Comparison of ENCODE assay signal across 8 cellular contexts in genomic region chr12:52033506-52034258, GRCh38. TPM values are rescaled to one million over a fixed set of nuclear protein-coding genes. Genes with fewer than 3 reads are reported as not detected.
A peak's percentile ranks its signal among the peaks of the same experiment; 100 is the strongest.
DNase-seq lines count a peak whose midpoint lies in the region; ATAC-seq, FAIRE-seq and TF ChIP-seq lines count a peak whose summit lies in the region.

No MANE protein-coding gene starts in this region.

- peak overlapping the region; percentile 84 for H3K27ac Mint-ChIP-seq in activated CD4-positive, alpha-beta T cell treated with anti-CD3 and anti-CD28 coated beads for 36 hours

- H3K9me1 ChIP-seq in K562 (ENCODE audit: control insufficient read depth, insufficient read depth, low read length) = no peaks in the 10 kb centered on the region

- in situ Hi-C loops in K562 (cut with MboI) = no loop called here
- in situ Hi-C loops in GM13977 (cut with MboI; ENCODE audit: low pct_unique_long_range_greater_than_20kb, low sequenced_read_pairs, unreplicated experiment) = loop anchor here (10.0 kb wide), 1 partner anchor 51 kb away; no protein-coding TSS in a partner anchor

- H3K4me1 Mint-ChIP-seq in activated CD4-positive, alpha-beta T cell treated with anti-CD3 and anti-CD28 coated beads for 36 hours = peaks cover 48% of the 10 kb centered on the region

- TSS peak; percentile 92 for BruUV-seq in K562 (replicated peaks; lab: Mats Ljungman, UMichigan)

- POLR2A ChIA-PET in activated CD4-positive, alpha-beta T cell treated with anti-CD3 and anti-CD28 coated beads for 36 hours (lab: Charles Lee) = interaction anchor here (0.7 to 1.7 kb wide), 4 partner anchors 17 to 36 kb away, joined by 3 to 12 read pairs (median 6); partner anchors contain the start of genes ATG101, NR4A1 and TAMALIN
- POLR2A ChIA-PET in K562 (lab: Yijun Ruan, JAX) = interaction anchor here (1.3 to 1.4 kb wide), 4 partner anchors 12 to 50 kb away, joined by 3 to 7 read pairs (median 5); no protein-coding TSS in a partner anchor

- TF ChIP-seq POLR2A in K562 (conservative IDR thresholded peaks at IDR 0.05) = no peak
- TF ChIP-seq POLR2A in thyroid gland (IDR thresholded peaks at IDR 0.05) = no peak

- no peaks in the 10 kb centered on the region for H3K27me3 Mint-ChIP-seq in activated CD4-positive, alpha-beta T cell treated with anti-CD3 and anti-CD28 coated beads for 36 hours

- peaks cover 0 to 11% of the 10 kb centered on the region in 2 experiments; a peak in 3 of 5 replicates for H3K27me3 ChIP-seq in K562 (ENCODE audit: control insufficient read depth in 2 of 2, insufficient read depth in 2 of 2, low read length in 2 of 2)
- H3K27me3 ChIP-seq in lung (ENCODE audit: control insufficient read depth, insufficient read depth) = no peaks in the 10 kb centered on the region
- H3K27me3 ChIP-seq in thyroid gland = no peaks in the 10 kb centered on the region

- CTCF ChIA-PET in activated CD4-positive, alpha-beta T cell treated with anti-CD3 and anti-CD28 coated beads for 36 hours (lab: Charles Lee) = interaction anchor here (1.1 to 11.8 kb wide), 7 partner anchors 10 to 83 kb away, joined by 3 to 253 read pairs (median 6); partner anchors contain the start of gene ATG101
- CTCF ChIA-PET in K562 (lab: Yijun Ruan, JAX; ENCODE audit: low intra/inter-chr PET ratio) = no interaction called here

- H3K36me3 Mint-ChIP-seq in activated CD4-positive, alpha-beta T cell treated with anti-CD3 and anti-CD28 coated beads for 36 hours (ENCODE audit: low read depth) = no peaks in the 10 kb centered on the region

- TF ChIP-seq CTCF in K562 (IDR thresholded peaks at IDR 0.05 in 2 of 3, conservative IDR thresholded peaks at IDR 0.05 in 1 of 3; ENCODE audit: insufficient read depth in 2 of 3, low read depth in 1 of 3, low read length in 3 of 3) (no peak), lung (IDR thresholded peaks at IDR 0.05; ENCODE audit: control extremely low read depth, extremely low read depth) (no peak), thyroid gland (IDR thresholded peaks at IDR 0.05) (no peak), GM13977 (IDR thresholded peaks at IDR 0.05; ENCODE audit: extremely low read depth, insufficient read depth, missing control alignments) (no peak), omental fat pad (IDR thresholded peaks at IDR 0.05) (no peak)

- DNase-seq in activated CD4-positive, alpha-beta T cell treated with anti-CD3 and anti-CD28 coated beads for 36 hours = no peak
- no peak for DNase-seq in activated CD4-positive, alpha-beta T cell treated with anti-CD3 and anti-CD28 coated beads for 1 hour
- no peak for DNase-seq in K562 (ENCODE audit: extremely low read depth in 1 of 4, low spot score in 3 of 4)
- DNase-seq in lung (ENCODE audit: low spot score) = no peak
- no peak for DNase-seq in thyroid gland
- DNase-seq in GM13977 (ENCODE audit: low spot score) = no peak
- no peak for DNase-seq in omental fat pad (ENCODE audit: low spot score)
- DNase-seq in RKO (ENCODE audit: low spot score) = no peak

- H3K9ac ChIP-seq in K562 (ENCODE audit: insufficient read depth in 1 of 2, low read depth in 2 of 2, low read length in 2 of 2) = peak overlapping the region; percentile 60 to 83; a peak in 3 of 4 replicates

- H3K27ac ChIP-seq in K562 (ENCODE audit: extremely low read depth, low read depth, low read length) = peak overlapping the region; percentile 60
- peak overlapping the region; percentile 88 to 90 for H3K27ac ChIP-seq in lung (ENCODE audit: low read depth in 1 of 2, low read length in 1 of 2)
- peak overlapping the region; percentile 75 to 100 (median 98) for H3K27ac ChIP-seq in thyroid gland

- ATAC-seq in activated CD4-positive, alpha-beta T cell treated with anti-CD3 and anti-CD28 coated beads for 36 hours = no peak
- no peak for ATAC-seq in K562
- no peak for ATAC-seq in lung (ENCODE audit: insufficient read depth, low FRiP score)
- no peak for ATAC-seq in omental fat pad (ENCODE audit: low FRiP score)

- peaks cover 20 to 23% of the 10 kb centered on the region in 2 experiments; a peak in 4 of 5 replicates for H3K4me1 ChIP-seq in K562 (replicated peaks in 1 of 2; ENCODE audit: control insufficient read depth in 2 of 2, insufficient read depth in 2 of 2, low read length in 2 of 2)
- H3K4me1 ChIP-seq in lung (ENCODE audit: control insufficient read depth in 2 of 2, insufficient read depth in 2 of 2, low read length in 2 of 2) = peaks cover 8 to 18% of the 10 kb centered on the region in 2 donors
- peaks cover 32 to 48% of the 10 kb centered on the region in 2 donors for H3K4me1 ChIP-seq in thyroid gland

- peak overlapping the region; percentile 84 for H3K4me2 ChIP-seq in K562 (ENCODE audit: insufficient read depth, low read length)

- no peak for FAIRE-seq in K562 (lab: Jason Lieb, UNC)

- intact Hi-C loops in activated CD4-positive, alpha-beta T cell treated with anti-CD3 and anti-CD28 coated beads for 36 hours (cut with DNase I, micrococcal nuclease) = loop anchor here (1.0 to 10.0 kb wide), 6 partner anchors 8 to 971 kb away; partner anchors contain the start of genes ATG101 (in 2 of the 2), ACVR1B (in 1 of the 2), EIF4B (in 1 of the 2) and NR4A1 (in 1 of the 2)
- intact Hi-C loops in K562 (cut with micrococcal nuclease) (no loop called here), thyroid gland (cut with DNase I) (no loop called here)

- peak overlapping the region; percentile 36; the same call in 1 of the 2 replicates for H3K4me3 ChIP-seq in K562
- H3K4me3 ChIP-seq in lung = no peak overlapping the region
- no peak overlapping the region for H3K4me3 ChIP-seq in thyroid gland (replicated peaks in 1 of 3)

- H3K4me3 Mint-ChIP-seq in activated CD4-positive, alpha-beta T cell treated with anti-CD3 and anti-CD28 coated beads for 36 hours = peak overlapping the region; percentile 70

- TF ChIP-seq EP300 in K562 (IDR thresholded peaks at IDR 0.05; ENCODE audit: low read length) = no peak

- WGBS in K562 (ENCODE audit: insufficient coverage, low coverage, missing lambda C conversion rate) = 73% methylated on average over 10 of the region's 12 CpGs
- WGBS in lung, 2 donors = 50 to 61% methylated on average over 12 of the region's 12 CpGs
- WGBS in thyroid gland, 2 donors = 66 to 76% methylated on average over 12 of the region's 12 CpGs

- H3K9me3 ChIP-seq in K562 (replicated peaks; ENCODE audit: control insufficient read depth, insufficient read depth, low read depth, low read length) = no peaks in the 10 kb centered on the region
- H3K9me3 ChIP-seq in lung (ENCODE audit: control insufficient read depth in 2 of 2, insufficient read depth in 1 of 2, low read length in 1 of 2) = no peaks in the 10 kb centered on the region
- H3K9me3 ChIP-seq in thyroid gland = no peaks in the 10 kb centered on the region

- no peaks in the 10 kb centered on the region for H3K36me3 ChIP-seq in K562 (ENCODE audit: control insufficient read depth, insufficient read depth, low read length)
- H3K36me3 ChIP-seq in lung (ENCODE audit: control insufficient read depth in 2 of 2, insufficient read depth in 2 of 2, low read length in 2 of 2) = no peaks in the 10 kb centered on the region
- H3K36me3 ChIP-seq in thyroid gland = no peaks in the 10 kb centered on the region

- no peak for TF ChIP-seq RAD21 in K562 (CRISPR knock-in tag; conservative IDR thresholded peaks at IDR 0.05 in 1 of 2, IDR thresholded peaks at IDR 0.05 in 1 of 2)

- H3K79me2 ChIP-seq in K562 (ENCODE audit: control insufficient read depth, insufficient read depth, low read length) = no peaks in the 10 kb centered on the region

- H3K9me3 Mint-ChIP-seq in activated CD4-positive, alpha-beta T cell treated with anti-CD3 and anti-CD28 coated beads for 36 hours (ENCODE audit: low read depth) = no peaks in the 10 kb centered on the region

- H4K20me1 ChIP-seq in K562 (replicated peaks; ENCODE audit: control insufficient read depth, insufficient read depth, low read length) = no peaks in the 10 kb centered on the region

- H2AFZ ChIP-seq in K562 (ENCODE audit: low read depth, low read length) = peak overlapping the region; percentile 97

RNA-seq across cellular contexts. Expression of gene NR4A1, which starts 17.6 kb away (rescaled TPM):
- total RNA-seq in activated CD4-positive, alpha-beta T cell treated with anti-CD3 and anti-CD28 coated beads for 36 hours = 10 to 100 TPM; 69.4 to 72.8 TPM
- total RNA-seq in K562 (2011; cell fraction: chromatin; rRNA removed; ENCODE audit: low replicate concordance) = 5.4 and 21.5 TPM in 2 replicates
- 6.6 and 15.5 TPM in 2 replicates for total RNA-seq in K562 (2011; cell fraction: nucleolus; rRNA removed)
- total RNA-seq in K562 (2011; cell fraction: nucleoplasm; rRNA removed) = 6.7 and 7.1 TPM in 2 replicates
- total RNA-seq in K562 (2014; rRNA removed) (2.0 and 2.2 TPM in 2 replicates), K562 (2014; rRNA removed; fragmentation: Illumina TruSeq; extraction: Trizol) (0.47 and 0.86 TPM in 2 replicates), K562 (2015; rRNA removed; fragmentation: Illumina TruSeq; extraction: Trizol) (0.07 and 0.34 TPM in 2 replicates), K562 (2021) (4.4 and 4.7 TPM in 2 replicates), lung (10 to 100 TPM; 56.8 to 77.9 TPM), thyroid gland (100 to 1,000 TPM in 1 of 4 donors, 10 to 100 TPM in 3; 46.3 to 156 (median 83.5) TPM), omental fat pad (1,000 to 10,000 TPM in 1 of 4 donors, 100 to 1,000 TPM in 2, 10 to 100 TPM in 1; 74.9 to 1,106 (median 350) TPM)
- polyA plus RNA-seq in K562 (2011; rRNA removed) (2.0 and 3.2 TPM in 2 replicates), K562 (2014; fragmentation: Illumina TruSeq; extraction: Trizol) (1.7 and 2.4 TPM in 2 replicates), K562 (2014; fragmentation: Nextera tagmentation; extraction: Ambion mirVana) (under 1 TPM in 1 of 2 experiments, not detected in 1; 0.08 TPM), K562 (2014; rRNA removed) (1.7 and 2.7 TPM in 2 replicates), lung (10 to 100 TPM; 45.1 to 67.3 TPM)
- 3.2 and 7.1 TPM in 2 replicates for polyA plus RNA-seq in K562 (2011; cell fraction: cytosol; rRNA removed)
- 6.6 and 13.3 TPM in 2 replicates for polyA plus RNA-seq in K562 (2011; cell fraction: nucleus; rRNA removed)
- polyA plus RNA-seq in K562 (2012) = 3.6 and 4.4 TPM in 2 replicates
- 0.72 and 0.95 TPM in 2 replicates for polyA minus RNA-seq in K562 (2011; rRNA and poly(A)+ RNA removed)
- polyA minus RNA-seq in K562 (2011; cell fraction: cytosol; rRNA and poly(A)+ RNA removed) = 3.7 and 7.6 TPM in 2 replicates
- 2.8 and 3.4 TPM in 2 replicates for polyA minus RNA-seq in K562 (2011; cell fraction: nucleus; rRNA and poly(A)+ RNA removed)

RNA-seq across cellular contexts. Expression of gene TAMALIN, which starts 26.9 kb away (rescaled TPM):
- 10 to 100 TPM in 1 of 2 experiments, 1 to 10 TPM in 1; 6.4 to 11.5 TPM for total RNA-seq in activated CD4-positive, alpha-beta T cell treated with anti-CD3 and anti-CD28 coated beads for 36 hours
- 3.2 and 11.3 TPM in 2 replicates for total RNA-seq in K562 (2011; cell fraction: chromatin; rRNA removed; ENCODE audit: low replicate concordance)
- total RNA-seq in K562 (2011; cell fraction: nucleolus; rRNA removed) = 5.7 and 10.0 TPM in 2 replicates
- 3.2 and 3.4 TPM in 2 replicates for total RNA-seq in K562 (2011; cell fraction: nucleoplasm; rRNA removed)
- 0.82 and 1.5 TPM in 2 replicates for total RNA-seq in K562 (2014; rRNA removed)
- total RNA-seq in K562 (2014; rRNA removed; fragmentation: Illumina TruSeq; extraction: Trizol) = 0.70 and 1.3 TPM in 2 replicates
- total RNA-seq in K562 (2015; rRNA removed; fragmentation: Illumina TruSeq; extraction: Trizol) = 2.2 and 3.2 TPM in 2 replicates
- total RNA-seq in K562 (2021) = 1.3 and 1.5 TPM in 2 replicates
- 0.74 and 1.1 TPM in 2 replicates for polyA plus RNA-seq in K562 (2011; rRNA removed)
- polyA plus RNA-seq in K562 (2011; cell fraction: cytosol; rRNA removed) = 0.46 and 1.4 TPM in 2 replicates
- polyA plus RNA-seq in K562 (2011; cell fraction: nucleus; rRNA removed) = 2.5 and 2.6 TPM in 2 replicates
- polyA plus RNA-seq in K562 (2012) = 4.8 and 8.3 TPM in 2 replicates
- 0.65 and 1.1 TPM in 2 replicates for polyA plus RNA-seq in K562 (2014; fragmentation: Illumina TruSeq; extraction: Trizol)
- polyA plus RNA-seq in K562 (2014; fragmentation: Nextera tagmentation; extraction: Ambion mirVana) = not detected
- 1.2 and 1.5 TPM in 2 replicates for polyA plus RNA-seq in K562 (2014; rRNA removed)
- polyA minus RNA-seq in K562 (2011; rRNA and poly(A)+ RNA removed) = 0.96 and 1.2 TPM in 2 replicates
- 6.1 TPM in 1 of 2 replicates, not detected in the other for polyA minus RNA-seq in K562 (2011; cell fraction: cytosol; rRNA and poly(A)+ RNA removed)
- polyA minus RNA-seq in K562 (2011; cell fraction: nucleus; rRNA and poly(A)+ RNA removed) = 1.8 and 2.4 TPM in 2 replicates
- 10 to 100 TPM; 31.4 to 84.0 TPM for total RNA-seq in lung
- polyA plus RNA-seq in lung = 10 to 100 TPM; 52.9 to 68.0 TPM
- 10 to 100 TPM in 3 of 4 donors, 1 to 10 TPM in 1; 9.8 to 20.8 (median 14.5) TPM for total RNA-seq in thyroid gland
- 10 to 100 TPM; 19.0 to 67.9 (median 29.5) TPM for total RNA-seq in omental fat pad

RNA-seq across cellular contexts. Expression of gene ATG101, which starts 36.1 kb away (rescaled TPM):
- total RNA-seq in activated CD4-positive, alpha-beta T cell treated with anti-CD3 and anti-CD28 coated beads for 36 hours = 10 to 100 TPM; 24.0 to 30.7 TPM
- total RNA-seq in K562 (2011; cell fraction: chromatin; rRNA removed; ENCODE audit: low replicate concordance) = 24.2 and 53.2 TPM in 2 replicates
- total RNA-seq in K562 (2011; cell fraction: nucleolus; rRNA removed) = 52.9 and 58.2 TPM in 2 replicates
- 34.3 and 38.9 TPM in 2 replicates for total RNA-seq in K562 (2011; cell fraction: nucleoplasm; rRNA removed)
- total RNA-seq in K562 (2014; rRNA removed) (50.5 and 52.4 TPM in 2 replicates), K562 (2014; rRNA removed; fragmentation: Illumina TruSeq; extraction: Trizol) (15.0 and 20.8 TPM in 2 replicates), K562 (2015; rRNA removed; fragmentation: Illumina TruSeq; extraction: Trizol) (29.7 and 31.8 TPM in 2 replicates), K562 (2021) (38.0 and 38.1 TPM in 2 replicates), lung (10 to 100 TPM; 22.1 to 37.2 TPM), thyroid gland (10 to 100 TPM; 40.7 to 61.1 (median 48.0) TPM), omental fat pad (10 to 100 TPM; 33.6 to 65.5 (median 52.6) TPM)
- polyA plus RNA-seq in K562 (2011; rRNA removed) (40.0 and 44.4 TPM in 2 replicates), K562 (2014; fragmentation: Illumina TruSeq; extraction: Trizol) (29.1 and 34.1 TPM in 2 replicates), K562 (2014; fragmentation: Nextera tagmentation; extraction: Ambion mirVana) (1 to 10 TPM; 2.9 to 3.9 TPM), K562 (2014; rRNA removed) (39.9 and 42.9 TPM in 2 replicates), lung (10 to 100 TPM; 36.2 to 64.3 TPM)
- 44.9 and 61.0 TPM in 2 replicates for polyA plus RNA-seq in K562 (2011; cell fraction: cytosol; rRNA removed)
- polyA plus RNA-seq in K562 (2011; cell fraction: nucleus; rRNA removed) = 29.2 and 42.6 TPM in 2 replicates
- 36.2 and 43.3 TPM in 2 replicates for polyA plus RNA-seq in K562 (2012)
- polyA minus RNA-seq in K562 (2011; rRNA and poly(A)+ RNA removed) = 36.0 and 46.8 TPM in 2 replicates
- polyA minus RNA-seq in K562 (2011; cell fraction: cytosol; rRNA and poly(A)+ RNA removed) = 12.4 and 14.5 TPM in 2 replicates
- 16.6 and 19.2 TPM in 2 replicates for polyA minus RNA-seq in K562 (2011; cell fraction: nucleus; rRNA and poly(A)+ RNA removed)

RNA-seq across cellular contexts. Expression of gene SMIM41, which starts 45.8 kb away (rescaled TPM):
- not detected for total RNA-seq in activated CD4-positive, alpha-beta T cell treated with anti-CD3 and anti-CD28 coated beads for 36 hours
- not detected in 2 replicates for total RNA-seq in K562 (2011; cell fraction: chromatin; rRNA removed; ENCODE audit: low replicate concordance)
- total RNA-seq in K562 (2011; cell fraction: nucleolus; rRNA removed) = 0.50 TPM in 1 of 2 replicates, not detected in the other
- total RNA-seq in K562 (2011; cell fraction: nucleoplasm; rRNA removed) = not detected in 2 replicates
- not detected in 2 replicates for total RNA-seq in K562 (2014; rRNA removed)
- not detected in 2 replicates for total RNA-seq in K562 (2014; rRNA removed; fragmentation: Illumina TruSeq; extraction: Trizol)
- not detected in 2 replicates for total RNA-seq in K562 (2015; rRNA removed; fragmentation: Illumina TruSeq; extraction: Trizol)
- not detected in 2 replicates for total RNA-seq in K562 (2021)
- not detected in 2 replicates for polyA plus RNA-seq in K562 (2011; rRNA removed)
- not detected in 2 replicates for polyA plus RNA-seq in K562 (2011; cell fraction: cytosol; rRNA removed)
- polyA plus RNA-seq in K562 (2011; cell fraction: nucleus; rRNA removed) = 0.09 TPM in 1 of 2 replicates, not detected in the other
- polyA plus RNA-seq in K562 (2012) = not detected in 2 replicates
- not detected in 2 replicates for polyA plus RNA-seq in K562 (2014; fragmentation: Illumina TruSeq; extraction: Trizol)
- not detected for polyA plus RNA-seq in K562 (2014; fragmentation: Nextera tagmentation; extraction: Ambion mirVana)
- not detected in 2 replicates for polyA plus RNA-seq in K562 (2014; rRNA removed)
- not detected in 2 replicates for polyA minus RNA-seq in K562 (2011; rRNA and poly(A)+ RNA removed)
- polyA minus RNA-seq in K562 (2011; cell fraction: cytosol; rRNA and poly(A)+ RNA removed) = not detected in 2 replicates
- 0.27 TPM in 1 of 2 replicates, not detected in the other for polyA minus RNA-seq in K562 (2011; cell fraction: nucleus; rRNA and poly(A)+ RNA removed)
- 1 to 10 TPM; 2.2 to 6.5 TPM for total RNA-seq in lung
- polyA plus RNA-seq in lung = 1 to 10 TPM; 1.9 to 7.6 TPM
- total RNA-seq in thyroid gland = under 1 TPM in 1 of 4 donors, not detected in 3; 0.67 TPM
- total RNA-seq in omental fat pad = 1 to 10 TPM in 3 of 4 donors, not detected in 1; 1.1 to 1.9 (median 1.1) TPM

Comparison
In these comparisons a context has a peak if more than half of its experiments do, and no peak if none do; other contexts are left out.
1. intact Hi-C loops: an anchor here in activated CD4-positive, alpha-beta T cell treated with anti-CD3 and anti-CD28 coated beads for 36 hours (1.0 to 10.0 kb wide); none called in K562 and thyroid gland.